ENCODE assay signal across 8 cellular contexts in the genomic region with DNA sequence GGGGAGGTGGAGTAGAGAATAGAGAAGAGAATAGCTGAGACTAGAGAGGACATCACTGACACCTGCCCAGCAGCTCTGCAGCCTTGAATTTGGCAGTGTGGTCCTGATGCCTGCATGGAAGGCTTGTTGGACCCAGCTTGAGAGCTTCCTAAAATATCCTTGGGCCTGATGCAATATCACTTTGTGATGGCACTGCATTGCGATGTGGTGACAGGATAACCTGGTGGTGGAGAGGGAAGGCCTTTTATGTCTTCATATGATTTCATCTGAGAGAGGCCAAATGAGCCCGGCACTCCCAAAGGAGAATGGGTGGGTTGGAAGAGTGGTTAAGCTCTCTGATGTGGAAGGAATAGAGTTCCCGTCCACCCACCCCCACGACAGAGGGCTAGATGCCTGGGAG.
A peak's percentile ranks its signal among the peaks of the same experiment; 100 is the strongest.
DNase-seq lines count a peak whose midpoint lies in the region; TF ChIP-seq lines count a peak whose summit lies in the region.

No MANE protein-coding gene starts in this region.

- H3K9me3 Mint-ChIP-seq in IgD-negative memory B cell (no peaks in the 10 kb centered on the region), chondrocyte (ENCODE audit: low read depth) (no peaks in the 10 kb centered on the region), nephron (no peaks in the 10 kb centered on the region)

- TF ChIP-seq CTCF in chondrocyte (IDR thresholded peaks at IDR 0.05) (no peak), nephron (IDR thresholded peaks at IDR 0.05; ENCODE audit: unreplicated experiment in 3 of 3) (no peak)

- H3K4me1 Mint-ChIP-seq in IgD-negative memory B cell: peaks cover 20 to 23% (median 22%) of the 10 kb centered on the region in 3 donors
- H3K4me1 Mint-ChIP-seq in chondrocyte (ENCODE audit: low read depth): peaks cover 50% of the 10 kb centered on the region
- peaks cover 81% of the 10 kb centered on the region for H3K4me1 Mint-ChIP-seq in nephron

- H3K4me3 Mint-ChIP-seq in IgD-negative memory B cell (peak overlapping the region in 3 of 4 donors; percentile 27 to 89 (median 35)), chondrocyte (ENCODE audit: unreplicated experiment) (peak overlapping the region; percentile 16), nephron (peak overlapping the region; percentile 68 to 95 (median 89))

- H3K36me3 Mint-ChIP-seq in IgD-negative memory B cell: peaks cover 2% of the 10 kb centered on the region
- no peaks in the 10 kb centered on the region for H3K36me3 Mint-ChIP-seq in chondrocyte (ENCODE audit: low read depth)
- no peaks in the 10 kb centered on the region for H3K36me3 Mint-ChIP-seq in nephron (ENCODE audit: low read depth)

- H3K27me3 Mint-ChIP-seq in IgD-negative memory B cell: no peaks in the 10 kb centered on the region
- no peaks in the 10 kb centered on the region for H3K27me3 Mint-ChIP-seq in chondrocyte (ENCODE audit: low read depth)
- no peaks in the 10 kb centered on the region for H3K27me3 Mint-ChIP-seq in nephron (ENCODE audit: low read depth)

- no peak overlapping the region for H3K27ac Mint-ChIP-seq in IgD-negative memory B cell
- H3K27ac Mint-ChIP-seq in chondrocyte (ENCODE audit: unreplicated experiment): peak overlapping the region; percentile 93
- peak overlapping the region; percentile 100 for H3K27ac Mint-ChIP-seq in nephron

- DNase-seq in AG08396 (ENCODE audit: low spot score): peak; percentile 12
- DNase-seq in chondrocyte (ENCODE audit: low spot score): no peak
- DNase-seq in A172 (ENCODE audit: low spot score): no peak
- DNase-seq in NCI-H748 (lab: John Stamatoyannopoulos, UW; ENCODE audit: unreplicated experiment): no peak
- DNase-seq in hepatic stellate cell (ENCODE audit: low spot score): no peak
- DNase-seq in DMS79 (lab: John Stamatoyannopoulos, UW): no peak

Comparison
In these comparisons a context has a peak if more than half of its experiments do, and no peak if none do; other contexts are left out.
1. H3K27ac Mint-ChIP-seq: peak in chondrocyte (single experiment) and nephron (3 of 3); none in IgD-negative memory B cell (0 of 3).
2. H3K4me3 Mint-ChIP-seq: peak in every context shown above with its lines; median percentile 89 in nephron; 35 in IgD-negative memory B cell; 16 in chondrocyte.